ENCODE assay signal across 21 cellular contexts in the genomic region with DNA sequence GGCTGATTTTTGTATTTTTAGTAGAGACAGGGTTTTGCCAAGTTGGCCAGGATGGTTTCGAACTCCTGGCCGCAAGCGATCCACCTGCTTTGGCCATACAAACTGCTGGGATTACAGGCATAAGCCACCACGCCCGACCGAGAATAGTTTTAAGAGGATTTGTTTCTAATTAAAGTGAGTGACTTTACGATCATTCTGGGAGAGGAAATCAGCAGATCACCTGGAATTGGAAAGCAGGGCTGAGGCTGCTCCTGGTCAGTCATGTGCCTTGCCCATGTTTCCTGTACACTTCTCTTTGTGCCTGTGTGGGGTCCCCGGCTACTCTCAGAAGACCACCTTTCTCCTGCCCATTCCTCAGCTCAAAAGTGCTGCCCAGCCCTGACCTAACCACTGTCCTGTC. TPM values are rescaled to one million over a fixed set of nuclear protein-coding genes. Genes with fewer than 3 reads are reported as not detected.
DNase-seq lines count a peak whose midpoint lies in the region; ATAC-seq and TF ChIP-seq lines count a peak whose summit lies in the region.
"Had no signal": no experiment of that assay in that cellular context is flagged by ENCODE, and none has a peak within 500 bp of the region (broad histone marks: within the 10 kb centered on the region; RNA-seq: fewer than 3 reads in every experiment).

No MANE protein-coding gene starts in this region.

- H3K4me1 Mint-ChIP-seq in MCF 10A (ENCODE audit: insufficient read depth, unreplicated experiment) (peaks cover 18% of the 10 kb centered on the region), T-cell (peaks cover 0 to 5% (median 2%) of the 10 kb centered on the region in 3 donors), mesothelial cell of epicardium (peaks cover 51% of the 10 kb centered on the region)
- H3K4me1 Mint-ChIP-seq: memory B cell had no signal

- H3K27me3 Mint-ChIP-seq in MCF 10A (ENCODE audit: insufficient read depth, unreplicated experiment) (no peaks in the 10 kb centered on the region), T-cell (peaks cover 31 to 47% of the 10 kb centered on the region in 2 donors), mesothelial cell of epicardium (ENCODE audit: low read depth) (no peaks in the 10 kb centered on the region)

- H3K4me1 ChIP-seq in breast epithelium = peaks cover 0 to 6% of the 10 kb centered on the region in 2 donors

- H3K4me3 ChIP-seq in breast epithelium = no peak overlapping the region
- no peak overlapping the region for H3K4me3 ChIP-seq in foreskin fibroblast (ENCODE audit: low read depth in 1 of 2, low read length in 2 of 2)

- TF ChIP-seq CTCF in MCF 10A (IDR thresholded peaks at IDR 0.05; ENCODE audit: unreplicated experiment) (no peak), breast epithelium (IDR thresholded peaks at IDR 0.05) (no peak), mesothelial cell of epicardium (IDR thresholded peaks at IDR 0.05; ENCODE audit: unreplicated experiment) (no peak), foreskin fibroblast (IDR thresholded peaks at IDR 0.05; ENCODE audit: low read depth, low read length) (no peak)

- no TSS peak for BruUV-seq in MCF 10A (replicated peaks; lab: Mats Ljungman, UMichigan)

- H3K36me3 ChIP-seq in breast epithelium = no peaks in the 10 kb centered on the region
- H3K36me3 ChIP-seq: brain microvascular endothelial cell, esophagus squamous epithelium, heart right ventricle had no signal

- H3K4me3 Mint-ChIP-seq in MCF 10A (ENCODE audit: unreplicated experiment) (no peak overlapping the region), T-cell (peak overlapping the region in 2 of 3 donors; percentile 39 to 75), mesothelial cell of epicardium (peak overlapping the region; percentile 79)

- H3K9me3 Mint-ChIP-seq in MCF 10A (ENCODE audit: unreplicated experiment) = no peaks in the 10 kb centered on the region
- no peaks in the 10 kb centered on the region for H3K9me3 Mint-ChIP-seq in T-cell
- H3K9me3 Mint-ChIP-seq in mesothelial cell of epicardium = no peaks in the 10 kb centered on the region
- H3K9me3 Mint-ChIP-seq: memory B cell had no signal

- no peak for ATAC-seq in T-cell (replicated peaks in 1 of 4)
- ATAC-seq: heart right ventricle, right cardiac atrium, Right ventricle myocardium inferior had no signal

- TF ChIP-seq POLR2A in breast epithelium (IDR thresholded peaks at IDR 0.05) = no peak

- peak overlapping the region; percentile 82 for H3K27ac Mint-ChIP-seq in MCF 10A (ENCODE audit: low read depth, unreplicated experiment)
- H3K27ac Mint-ChIP-seq in T-cell = no peak overlapping the region
- H3K27ac Mint-ChIP-seq in mesothelial cell of epicardium = peak overlapping the region; percentile 95
- H3K27ac Mint-ChIP-seq: memory B cell had no signal

- no peaks in the 10 kb centered on the region for H3K27me3 ChIP-seq in breast epithelium
- H3K27me3 ChIP-seq: brain microvascular endothelial cell, esophagus squamous epithelium, heart right ventricle had no signal

- intact Hi-C loops in MCF 10A (cut with micrococcal nuclease) = no loop called here
- intact Hi-C loops in breast epithelium (cut with DNase I; ENCODE audit: low total_unique reads) = no loop called here

- POLR2A ChIA-PET in MCF 10A (lab: Yijun Ruan, JAX) = interaction anchor here (0.6 to 1.5 kb wide), 3 partner anchors 105 to 298 kb away, joined by 3 to 4 read pairs (median 4); a partner anchor contains a TSS
- POLR2A ChIA-PET in T-cell (lab: Charles Lee) = no interaction called here

- CTCF ChIA-PET in MCF 10A (lab: Yijun Ruan, JAX) (interaction anchor here (0.8 to 1.2 kb wide), 2 partner anchors 13 to 17 kb away, joined by 3 read pairs; no protein-coding TSS in a partner anchor), T-cell (lab: Charles Lee) (no interaction called here)

- DNase-seq in MCF 10A (ENCODE audit: unreplicated experiment) (no peak), breast epithelium (ENCODE audit: low spot score in 2 of 2) (no peak), T-cell (no peak), mesothelial cell of epicardium (ENCODE audit: low spot score in 2 of 2, unreplicated experiment in 2 of 2) (no peak), inferior parietal cortex (ENCODE audit: extremely low spot score) (no peak), foreskin fibroblast (no peak)
- no peak for DNase-seq in stimulated activated CD4-positive, alpha-beta T cell treated with anti-CD3 and anti-CD28 coated beads, Interleukin-1b, Interleukin-23, amount 100 ng/mL, for 48 hours
- DNase-seq in effector CD8-positive, alpha-beta T cell (lab: John Stamatoyannopoulos, UW) = no peak
- DNase-seq: activated effector memory CD4-positive, alpha-beta T cell treated with anti-CD3 and anti-CD28 coated beads, Interleukin-2, amount 50 U/mL, for 16 hours; brain microvascular endothelial cell; COR-L47; esophagus squamous epithelium; GF-D8; heart right ventricle; islet precursor cell; NCI-H1694; NCI-H2227 treated with DMSO at 0.1 percent for 48 hours; right cardiac atrium; T-helper 1 cell had no signal

- no peaks in the 10 kb centered on the region for H3K36me3 Mint-ChIP-seq in MCF 10A (ENCODE audit: insufficient read depth, unreplicated experiment)
- no peaks in the 10 kb centered on the region for H3K36me3 Mint-ChIP-seq in T-cell
- H3K36me3 Mint-ChIP-seq in mesothelial cell of epicardium = no peaks in the 10 kb centered on the region
- H3K36me3 Mint-ChIP-seq: memory B cell had no signal

- no peak overlapping the region for H3K27ac ChIP-seq in breast epithelium
- H3K27ac ChIP-seq: brain microvascular endothelial cell had no signal

- H3K9me3 ChIP-seq in breast epithelium = no peaks in the 10 kb centered on the region
- H3K9me3 ChIP-seq: esophagus squamous epithelium, heart right ventricle had no signal

RNA-seq across cellular contexts. Expression of a gene that starts 33.9 kb away (rescaled TPM):
- not detected in 2 replicates for total RNA-seq in MCF 10A (2022)
- total RNA-seq in breast epithelium = under 1 TPM; under 0.01 to 0.15 (median under 0.01) TPM
- total RNA-seq in T-cell = under 1 TPM in 1 of 5 donors, not detected in 4; 0.03 TPM
- 3.4 to 3.6 TPM (median 3.5 TPM) in 3 replicates for total RNA-seq in mesothelial cell of epicardium
- total RNA-seq: esophagus squamous epithelium, Right ventricle myocardium inferior had no signal

RNA-seq across cellular contexts. Expression of a gene that starts 40.5 kb away (rescaled TPM):
- total RNA-seq in MCF 10A (2022) (11.5 and 15.1 TPM in 2 replicates), breast epithelium (1 to 10 TPM; 6.6 to 10.0 (median 9.6) TPM), T-cell (under 1 TPM in 4 of 5 donors, not detected in 1; 0.05 to 0.13 (median 0.11) TPM), mesothelial cell of epicardium (14.8 to 16.2 TPM (median 14.9 TPM) in 3 replicates)

Comparison
In these comparisons a context has a peak if more than half of its experiments do, and no peak if none do; other contexts are left out.
1. H3K27ac Mint-ChIP-seq: peak in MCF 10A (single experiment) and mesothelial cell of epicardium (single experiment); none in T-cell (0 of 2).
2. RNA of a gene that starts 40.5 kb away (total RNA-seq): 14.8 to 16.2 TPM in mesothelial cell of epicardium, 11.5 to 15.1 TPM in MCF 10A and 6.6 to 10.0 TPM in breast epithelium; 0.05 to 0.13 TPM in T-cell; every median in the first group is over 4 times any median in the second.